In genomic region chr10:73780966-73781365, GRCh38 we compare ENCODE assay signal across 9 cellular contexts. TPM values are rescaled to one million over a fixed set of nuclear protein-coding genes. Genes with fewer than 3 reads are reported as not detected.
DNase-seq lines count a peak whose midpoint lies in the region; ATAC-seq and TF ChIP-seq lines count a peak whose summit lies in the region.
"Had no signal": no experiment of that assay in that cellular context is flagged by ENCODE, and none has a peak within 500 bp of the region (broad histone marks: within the 10 kb centered on the region; RNA-seq: fewer than 3 reads in every experiment).

No MANE protein-coding gene starts in this region.

- no peak for TF ChIP-seq EP300 in transverse colon (IDR thresholded peaks at IDR 0.05; ENCODE audit: low read depth)

- H3K27me3 ChIP-seq in liver (ENCODE audit: control insufficient read depth in 4 of 4, insufficient read depth in 4 of 4, low read length in 3 of 4) (no peaks in the 10 kb centered on the region), transverse colon (no peaks in the 10 kb centered on the region)

- H3K36me3 Mint-ChIP-seq in activated T-cell treated with anti-CD3 and anti-CD28 coated beads, Interleukin-2, amount 50 U/mL, for 4 hours (ENCODE audit: insufficient read depth) = peaks cover 10% of the 10 kb centered on the region
- H3K36me3 Mint-ChIP-seq in activated naive CD8-positive, alpha-beta T cell treated with anti-CD3 and anti-CD28 coated beads, Interleukin-2, amount 50 U/mL, for 24 hours (ENCODE audit: low read depth) = peaks cover 14% of the 10 kb centered on the region

- no peak for TF ChIP-seq POLR2A in transverse colon (IDR thresholded peaks at IDR 0.05)

- no peak for DNase-seq in activated T-cell treated with anti-CD3 and anti-CD28 coated beads, Interleukin-2, amount 50 U/mL, for 4 hours
- DNase-seq in activated T-cell treated with anti-CD3 and anti-CD28 coated beads, Interleukin-2, amount 50 U/mL, for 1 hour = no peak
- DNase-seq in activated naive CD8-positive, alpha-beta T cell treated with anti-CD3 and anti-CD28 coated beads, Interleukin-2, amount 50 U/mL, for 24 hours = no peak
- no peak for DNase-seq in transverse colon
- no peak for DNase-seq in GM19240 (ENCODE audit: insufficient read length, low spot score)
- no peak for DNase-seq in NCI-H2029 (lab: John Stamatoyannopoulos, UW)
- DNase-seq in HCEC 1CT = no peak
- DNase-seq: NK-92 treated with Interleukin-12 subunit alpha and Interleukin-12 subunit beta, amount 100 ng/mL, for 24 hours had no signal

- H3K9me3 Mint-ChIP-seq in activated T-cell treated with anti-CD3 and anti-CD28 coated beads, Interleukin-2, amount 50 U/mL, for 4 hours = no peaks in the 10 kb centered on the region
- no peaks in the 10 kb centered on the region for H3K9me3 Mint-ChIP-seq in activated naive CD8-positive, alpha-beta T cell treated with anti-CD3 and anti-CD28 coated beads, Interleukin-2, amount 50 U/mL, for 24 hours

- peaks cover 47% of the 10 kb centered on the region for H3K4me1 Mint-ChIP-seq in activated T-cell treated with anti-CD3 and anti-CD28 coated beads, Interleukin-2, amount 50 U/mL, for 4 hours (ENCODE audit: low read depth)
- peaks cover 62% of the 10 kb centered on the region for H3K4me1 Mint-ChIP-seq in activated naive CD8-positive, alpha-beta T cell treated with anti-CD3 and anti-CD28 coated beads, Interleukin-2, amount 50 U/mL, for 24 hours

- H3K9me3 ChIP-seq in liver (ENCODE audit: control insufficient read depth in 4 of 4, low read length in 3 of 4) = no peaks in the 10 kb centered on the region
- H3K9me3 ChIP-seq in transverse colon = no peaks in the 10 kb centered on the region

- H3K4me3 Mint-ChIP-seq in activated T-cell treated with anti-CD3 and anti-CD28 coated beads, Interleukin-2, amount 50 U/mL, for 4 hours = peak overlapping the region; percentile 98
- H3K4me3 Mint-ChIP-seq in activated naive CD8-positive, alpha-beta T cell treated with anti-CD3 and anti-CD28 coated beads, Interleukin-2, amount 50 U/mL, for 24 hours = peak overlapping the region; percentile 94

- TF ChIP-seq RAD21 in liver (IDR thresholded peaks at IDR 0.05) = no peak

- H3K36me3 ChIP-seq in liver (ENCODE audit: control insufficient read depth in 4 of 4, insufficient read depth in 3 of 4, low read depth in 1 of 4, low read length in 3 of 4) (peaks cover 2 to 7% (median 3%) of the 10 kb centered on the region in 4 donors), transverse colon (peaks cover 0 to 6% (median 0%) of the 10 kb centered on the region in 4 donors)

- 42% methylated on average over 11 of the region's 11 CpGs for whole genome bisulfite sequencing in liver
- 20 to 24% methylated on average over 6 to 11 of the region's 11 CpGs for WGBS in transverse colon (ENCODE audit: low coverage in 1 of 2), 2 donors

- H3K27ac ChIP-seq in liver (ENCODE audit: low read depth in 1 of 2, low read length in 2 of 2) (peak overlapping the region in 1 of 2 donors; percentile 96), transverse colon (peak overlapping the region; percentile 91 to 98 (median 96))

- H3K27me3 Mint-ChIP-seq in activated T-cell treated with anti-CD3 and anti-CD28 coated beads, Interleukin-2, amount 50 U/mL, for 4 hours (ENCODE audit: low read depth) = no peaks in the 10 kb centered on the region
- H3K27me3 Mint-ChIP-seq in activated naive CD8-positive, alpha-beta T cell treated with anti-CD3 and anti-CD28 coated beads, Interleukin-2, amount 50 U/mL, for 24 hours = no peaks in the 10 kb centered on the region

- in situ Hi-C loops in transverse colon (cut with MboI; ENCODE audit: low pct_ligation_motif_present in 1 of 4, low pct_unique_long_range_greater_than_20kb in 1 of 4, low sequenced_read_pairs in 3 of 4) = no loop called here

- H3K27ac Mint-ChIP-seq in activated naive CD8-positive, alpha-beta T cell treated with anti-CD3 and anti-CD28 coated beads, Interleukin-2, amount 50 U/mL, for 24 hours = peak overlapping the region; percentile 98

- peak overlapping the region; percentile 68 to 97 (median 77) for H3K4me3 ChIP-seq in liver (ENCODE audit: low read depth in 1 of 3, low read length in 3 of 3)
- H3K4me3 ChIP-seq in transverse colon = peak overlapping the region in 3 of 4 donors; percentile 70 to 92 (median 76)

- no peak for TF ChIP-seq CTCF in liver (IDR thresholded peaks at IDR 0.05; ENCODE audit: low read depth, low read length, missing input control)
- no peak for TF ChIP-seq CTCF in transverse colon (IDR thresholded peaks at IDR 0.05)

- H3K9ac ChIP-seq in liver (ENCODE audit: low read depth in 1 of 2, low read length in 2 of 2) = peak overlapping the region; percentile 88 to 89

- peaks cover 0 to 33% (median 29%) of the 10 kb centered on the region in 4 donors for H3K4me1 ChIP-seq in liver (ENCODE audit: control insufficient read depth in 4 of 4, insufficient read depth in 4 of 4, low read length in 3 of 4)
- H3K4me1 ChIP-seq in transverse colon = peaks cover 12 to 43% (median 30%) of the 10 kb centered on the region in 4 donors

- intact Hi-C loops in transverse colon (cut with DNase I; ENCODE audit: low total_unique reads) = loop anchor here (5.0 kb wide), 1 partner anchor 506 kb away; no protein-coding TSS in a partner anchor

- no peak for ATAC-seq in activated T-cell treated with anti-CD3 and anti-CD28 coated beads, Interleukin-2, amount 50 U/mL, for 4 hours
- no peak for ATAC-seq in activated naive CD8-positive, alpha-beta T cell treated with anti-CD3 and anti-CD28 coated beads, Interleukin-2, amount 50 U/mL, for 24 hours

TF ChIP-seq in liver, 16 proteins besides CTCF, POLR2A, EP300 and RAD21:
- TF ChIP-seq ATF3 (IDR thresholded peaks at IDR 0.05) (no peak), HNF4G (IDR thresholded peaks at IDR 0.05) (no peak), GABPA (IDR thresholded peaks at IDR 0.05 in 1 of 2, conservative IDR thresholded peaks at IDR 0.05 in 1 of 2) (no peak), TAF1 (conservative IDR thresholded peaks at IDR 0.05) (no peak), NR2F2 (IDR thresholded peaks at IDR 0.05) (no peak)
TF ChIP-seq in liver: peak in this region for 0.

RNA-seq across cellular contexts. Expression of gene CHCHD1, which starts 0.9 kb away (rescaled TPM):
- total RNA-seq in activated T-cell treated with anti-CD3 and anti-CD28 coated beads, Interleukin-2, amount 50 U/mL, for 4 hours = 10 to 100 TPM; 34.7 to 35.9 (median 35.9) TPM
- total RNA-seq in liver (10 to 100 TPM in 1 of 2 donors, 1 to 10 TPM in 1; 7.6 to 13.7 TPM), transverse colon (10 to 100 TPM in 3 of 4 donors, 1 to 10 TPM in 1; 2.6 to 37.4 (median 17.0) TPM)
- polyA plus RNA-seq in liver = 10 to 100 TPM; 32.5 to 47.4 TPM

RNA-seq across cellular contexts. Expression of gene ZSWIM8, which starts 4.4 kb away (rescaled TPM):
- total RNA-seq in activated T-cell treated with anti-CD3 and anti-CD28 coated beads, Interleukin-2, amount 50 U/mL, for 4 hours = 10 to 100 TPM; 31.3 to 41.2 (median 40.5) TPM
- total RNA-seq in liver (10 to 100 TPM; 35.3 to 66.2 TPM), transverse colon (100 to 1,000 TPM in 3 of 4 donors, 10 to 100 TPM in 1; 94.5 to 530 (median 188) TPM)
- 10 to 100 TPM; 33.3 to 53.4 TPM for polyA plus RNA-seq in liver

RNA-seq across cellular contexts. Expression of gene NDST2, which starts 30.4 kb away (rescaled TPM):
- 10 to 100 TPM; 51.1 to 67.1 (median 58.7) TPM for total RNA-seq in activated T-cell treated with anti-CD3 and anti-CD28 coated beads, Interleukin-2, amount 50 U/mL, for 4 hours
- total RNA-seq in liver (10 to 100 TPM; 11.4 to 14.0 TPM), transverse colon (10 to 100 TPM; 14.3 to 34.5 (median 22.1) TPM)
- 1 to 10 TPM; 6.5 to 7.6 TPM for polyA plus RNA-seq in liver

RNA-seq across cellular contexts. Expression of gene SEC24C, which starts 36.8 kb away (rescaled TPM):
- total RNA-seq in activated T-cell treated with anti-CD3 and anti-CD28 coated beads, Interleukin-2, amount 50 U/mL, for 4 hours = 100 to 1,000 TPM; 101 to 109 (median 107) TPM
- total RNA-seq in liver (10 to 100 TPM; 41.4 to 48.1 TPM), transverse colon (100 to 1,000 TPM in 2 of 4 donors, 10 to 100 TPM in 2; 46.7 to 104 (median 80.2) TPM)
- 10 to 100 TPM; 15.0 to 40.5 TPM for polyA plus RNA-seq in liver
